ENCODE assay signal across 15 cellular contexts in genomic region chr9:137968235-137968634, GRCh38.
DNase-seq lines count a peak whose midpoint lies in the region; ATAC-seq and TF ChIP-seq lines count a peak whose summit lies in the region.
"Had no signal": no experiment of that assay in that cellular context is flagged by ENCODE, and none has a peak within 500 bp of the region (broad histone marks: within the 10 kb centered on the region; RNA-seq: fewer than 3 reads in every experiment).

No MANE protein-coding gene starts in this region.

- H3K36me3 ChIP-seq in SK-N-SH (replicated peaks in 1 of 2; ENCODE audit: control insufficient read depth in 1 of 2, insufficient read depth in 2 of 2, low read length in 1 of 2) (no peaks in the 10 kb centered on the region), MM.1S (replicated peaks; ENCODE audit: insufficient read depth, low read length) (no peaks in the 10 kb centered on the region), hepatocyte (replicated peaks; ENCODE audit: insufficient read depth, low read depth) (no peaks in the 10 kb centered on the region), spleen (no peaks in the 10 kb centered on the region), colonic mucosa (no peaks in the 10 kb centered on the region)
- H3K36me3 ChIP-seq: esophagus muscularis mucosa had no signal

- CTCF ChIA-PET in SK-N-SH (lab: Yijun Ruan, JAX), result interaction anchor here (1.0 to 1.5 kb wide), 2 partner anchors 13 to 18 kb away, joined by 3 read pairs; no protein-coding TSS in a partner anchor

- H3K9me2 ChIP-seq in SK-N-SH (no peaks in the 10 kb centered on the region), MM.1S (replicated peaks; ENCODE audit: insufficient read depth, low read length) (no peaks in the 10 kb centered on the region), hepatocyte (replicated peaks; ENCODE audit: insufficient read depth) (no peaks in the 10 kb centered on the region)

- TF ChIP-seq RAD21 in SK-N-SH (IDR thresholded peaks at IDR 0.05; ENCODE audit: low read length), result no peak

- H3K27me3 Mint-ChIP-seq in activated naive CD8-positive, alpha-beta T cell treated with anti-CD3 and anti-CD28 coated beads for 36 hours, result peaks cover 26% of the 10 kb centered on the region

- no peak overlapping the region for H3K27ac ChIP-seq in SK-N-SH (ENCODE audit: low read depth in 2 of 2, low read length in 1 of 2)
- H3K27ac ChIP-seq in MM.1S (ENCODE audit: low read length), result no peak overlapping the region
- no peak overlapping the region for H3K27ac ChIP-seq in hepatocyte
- H3K27ac ChIP-seq in spleen, result no peak overlapping the region
- no peak overlapping the region for H3K27ac ChIP-seq in colonic mucosa
- H3K27ac ChIP-seq: esophagus muscularis mucosa, PC-9 had no signal

- no peaks in the 10 kb centered on the region for H3K27me3 ChIP-seq in SK-N-SH (ENCODE audit: insufficient read depth)
- H3K27me3 ChIP-seq in MM.1S (replicated peaks; ENCODE audit: insufficient read depth, low read length), result peaks cover 42% of the 10 kb centered on the region
- no peaks in the 10 kb centered on the region for H3K27me3 ChIP-seq in hepatocyte
- H3K27me3 ChIP-seq in spleen (replicated peaks in 1 of 7), result peaks cover 0 to 54% (median 0%) of the 10 kb centered on the region in 7 donors
- no peaks in the 10 kb centered on the region for H3K27me3 ChIP-seq in colonic mucosa

- POLR2A ChIA-PET in SK-N-SH (lab: Yijun Ruan, JAX), result no interaction called here

- no peaks in the 10 kb centered on the region for H3K9me3 ChIP-seq in SK-N-SH
- H3K9me3 ChIP-seq in MM.1S (replicated peaks; ENCODE audit: insufficient read depth, low read length), result no peaks in the 10 kb centered on the region
- H3K9me3 ChIP-seq in hepatocyte (ENCODE audit: low read depth), result no peaks in the 10 kb centered on the region
- H3K9me3 ChIP-seq in spleen, result peaks cover 0 to 9% (median 0%) of the 10 kb centered on the region in 8 donors
- no peaks in the 10 kb centered on the region for H3K9me3 ChIP-seq in colonic mucosa

- 34% methylated on average over 7 of the region's 10 CpGs for WGBS in SK-N-SH (ENCODE audit: low lambda C conversion rate)
- WGBS in hepatocyte (ENCODE audit: low lambda C conversion rate, missing lambda C conversion rate), result 69% methylated on average over 9 of the region's 10 CpGs
- 69 to 81% (median 73%) methylated on average over 9 to 10 of the region's 10 CpGs for WGBS in spleen, 5 donors

- peaks cover 0 to 20% of the 10 kb centered on the region in 2 experiments; a peak in 1 of 4 replicates for H3K4me1 ChIP-seq in SK-N-SH (ENCODE audit: control insufficient read depth in 1 of 2, insufficient read depth in 2 of 2, low read depth in 1 of 2, low read length in 1 of 2)
- H3K4me1 ChIP-seq in MM.1S (ENCODE audit: low read length), result no peaks in the 10 kb centered on the region
- no peaks in the 10 kb centered on the region for H3K4me1 ChIP-seq in hepatocyte (ENCODE audit: insufficient read depth)
- H3K4me1 ChIP-seq in spleen, result no peaks in the 10 kb centered on the region
- H3K4me1 ChIP-seq in colonic mucosa, result no peaks in the 10 kb centered on the region
- H3K4me1 ChIP-seq: esophagus muscularis mucosa had no signal

- no peak overlapping the region for H3K4me3 Mint-ChIP-seq in activated naive CD8-positive, alpha-beta T cell treated with anti-CD3 and anti-CD28 coated beads for 36 hours

- no peaks in the 10 kb centered on the region for H3K79me2 ChIP-seq in SK-N-SH (ENCODE audit: insufficient read depth)
- no peaks in the 10 kb centered on the region for H3K79me2 ChIP-seq in MM.1S (ENCODE audit: low read length)
- no peaks in the 10 kb centered on the region for H3K79me2 ChIP-seq in hepatocyte

- DNase-seq in SK-N-SH (peak; percentile 39), MM.1S (no peak), hepatocyte (ENCODE audit: low spot score) (peak; percentile 2), spleen (peak; percentile 51), colonic mucosa (no peak), germinal center (ENCODE audit: low spot score) (no peak)
- no peak for DNase-seq in activated naive CD8-positive, alpha-beta T cell treated with anti-CD3 and anti-CD28 coated beads for 36 hours
- DNase-seq: activated gamma-delta T cell treated with Interleukin-2 at 50 U/mL for 16 hours, DMS79 treated with DMSO at 0.1 percent for 48 hours, left cardiac atrium, NCI-H1092, NCI-H345, PC-9 had no signal

- no peak for TF ChIP-seq CTCF in SK-N-SH (IDR thresholded peaks at IDR 0.05)
- peak; percentile 17; the same call in 1 of the 2 replicates for TF ChIP-seq CTCF in MM.1S (IDR thresholded peaks at IDR 0.05; ENCODE audit: low read length)
- TF ChIP-seq CTCF in hepatocyte (IDR thresholded peaks at IDR 0.05; ENCODE audit: poor library complexity), result no peak
- no peak for TF ChIP-seq CTCF in spleen (IDR thresholded peaks at IDR 0.05 in 8 of 11, conservative IDR thresholded peaks at IDR 0.05 in 3 of 11)
- TF ChIP-seq CTCF in colonic mucosa (IDR thresholded peaks at IDR 0.05), result no peak

- H3K4me1 Mint-ChIP-seq in activated naive CD8-positive, alpha-beta T cell treated with anti-CD3 and anti-CD28 coated beads for 36 hours, result no peaks in the 10 kb centered on the region

- ATAC-seq in SK-N-SH treated with all-trans-retinoic acid at 6 μM for 48 hours, result no peak
- ATAC-seq: left cardiac atrium had no signal

- no peak overlapping the region for H3K9ac ChIP-seq in SK-N-SH
- no peak overlapping the region for H3K9ac ChIP-seq in MM.1S (ENCODE audit: low read length)
- no peak overlapping the region for H3K9ac ChIP-seq in colonic mucosa (ENCODE audit: low read depth in 2 of 2, low read length in 2 of 2)

- H3K4me3 ChIP-seq in SK-N-SH (ENCODE audit: low read depth in 2 of 2, low read length in 1 of 2) (no peak overlapping the region), MM.1S (ENCODE audit: low read length) (no peak overlapping the region), hepatocyte (no peak overlapping the region), spleen (no peak overlapping the region), colonic mucosa (no peak overlapping the region)
- H3K4me3 ChIP-seq: esophagus muscularis mucosa, PC-9 had no signal

- H3K27ac Mint-ChIP-seq in activated naive CD8-positive, alpha-beta T cell treated with anti-CD3 and anti-CD28 coated beads for 36 hours, result no peak overlapping the region

- no peaks in the 10 kb centered on the region for H3K9me3 Mint-ChIP-seq in activated naive CD8-positive, alpha-beta T cell treated with anti-CD3 and anti-CD28 coated beads for 36 hours

- TF ChIP-seq POLR2A in spleen (IDR thresholded peaks at IDR 0.05), result no peak

- H3K4me2 ChIP-seq in SK-N-SH (no peak overlapping the region), MM.1S (ENCODE audit: low read depth, low read length) (no peak overlapping the region), hepatocyte (no peak overlapping the region)
- H3K4me2 ChIP-seq: PC-9 had no signal

- no peak for TF ChIP-seq EP300 in SK-N-SH (IDR thresholded peaks at IDR 0.05; ENCODE audit: borderline replicate concordance in 1 of 2, low read depth in 1 of 2, low read length in 1 of 2)

- H2AFZ ChIP-seq in SK-N-SH (ENCODE audit: low read depth), result no peak overlapping the region
- H2AFZ ChIP-seq in MM.1S (ENCODE audit: low read length), result no peak overlapping the region
- no peak overlapping the region for H2AFZ ChIP-seq in hepatocyte
- H2AFZ ChIP-seq: PC-9 had no signal

- no peaks in the 10 kb centered on the region for H3K36me3 Mint-ChIP-seq in activated naive CD8-positive, alpha-beta T cell treated with anti-CD3 and anti-CD28 coated beads for 36 hours

- H4K20me1 ChIP-seq in SK-N-SH (ENCODE audit: insufficient read depth), result no peaks in the 10 kb centered on the region
- no peaks in the 10 kb centered on the region for H4K20me1 ChIP-seq in MM.1S (ENCODE audit: insufficient read depth, low read length)
- no peaks in the 10 kb centered on the region for H4K20me1 ChIP-seq in hepatocyte (ENCODE audit: insufficient read depth, poor library complexity, severe bottlenecking)

- H3F3A ChIP-seq in SK-N-SH (replicated peaks; ENCODE audit: insufficient read depth) (no peaks in the 10 kb centered on the region), MM.1S (ENCODE audit: insufficient read depth, low read length) (no peaks in the 10 kb centered on the region)

- intact Hi-C loops in spleen (cut with DNase I; ENCODE audit: low total_unique reads) (no loop called here), colonic mucosa (cut with DNase I) (no loop called here)

TF ChIP-seq in SK-N-SH, 30 proteins besides CTCF, POLR2A, EP300 and RAD21 (continues in another document):
- TF ChIP-seq USF2 (IDR thresholded peaks at IDR 0.05; ENCODE audit: borderline replicate concordance, low read depth, low read length) (no peak), ELF1 (IDR thresholded peaks at IDR 0.05) (no peak)

TF ChIP-seq in SK-N-SH treated with all-trans-retinoic acid at 6 μM for 48 hours, 23 proteins besides CTCF, POLR2A, EP300 and RAD21 (continues in another document):
- TF ChIP-seq ZNF70 (CRISPR knock-in tag; IDR thresholded peaks at IDR 0.05) (no peak), SNAI2 (CRISPR knock-in tag; IDR thresholded peaks at IDR 0.05) (no peak), PPARA (CRISPR knock-in tag; IDR thresholded peaks at IDR 0.05; ENCODE audit: borderline replicate concordance) (no peak), ISL1 (CRISPR knock-in tag; IDR thresholded peaks at IDR 0.05) (no peak), ZNF8 (CRISPR knock-in tag; IDR thresholded peaks at IDR 0.05) (no peak), ZFP30 (CRISPR knock-in tag; IDR thresholded peaks at IDR 0.05) (no peak), PATZ1 (CRISPR knock-in tag; IDR thresholded peaks at IDR 0.05; ENCODE audit: borderline replicate concordance) (no peak), TOX (CRISPR knock-in tag; IDR thresholded peaks at IDR 0.05; ENCODE audit: borderline replicate concordance) (no peak)

Comparison
In these comparisons a context has a peak if more than half of its experiments do, and no peak if none do; other contexts are left out.
1. DNase-seq: peak in SK-N-SH (single experiment), hepatocyte (single experiment) and spleen (single experiment); none in MM.1S (single experiment), activated naive CD8-positive, alpha-beta T cell treated with anti-CD3 and anti-CD28 coated beads for 36 hours (single experiment), colonic mucosa (single experiment) and germinal center (single experiment).